25 cellular contexts compared by ENCODE assay signal in genomic region chr5:125126050-125126449, GRCh38.
A peak's percentile ranks its signal among the peaks of the same experiment; 100 is the strongest.
DNase-seq lines count a peak whose midpoint lies in the region; ATAC-seq and TF ChIP-seq lines count a peak whose summit lies in the region.
"Had no signal": no experiment of that assay in that cellular context is flagged by ENCODE, and none has a peak within 500 bp of the region (broad histone marks: within the 10 kb centered on the region; RNA-seq: fewer than 3 reads in every experiment).

No MANE protein-coding gene starts in this region.

- no peak overlapping the region for H3K27ac Mint-ChIP-seq in activated CD4-positive, alpha-beta T cell treated with anti-CD3 and anti-CD28 coated beads, Interleukin-2, amount 10 ng/mL, durations not matched to agents 24 days and 14 days
- H3K27ac Mint-ChIP-seq: CD14-positive monocyte; CD4-positive, alpha-beta T cell; HFFc6 had no signal

- TF ChIP-seq EP300 in esophagus muscularis mucosa (IDR thresholded peaks at IDR 0.05), result no peak

- DNase-seq in activated CD4-positive, alpha-beta T cell treated with anti-CD3 and anti-CD28 coated beads, Interleukin-2, amount 10 ng/mL, durations not matched to agents 24 days and 14 days, result peak; percentile 7
- DNase-seq in activated CD4-positive, alpha-beta T cell treated with anti-CD3 and anti-CD28 coated beads, Interleukin-2, amount 50 U/mL, for 48 hours, result no peak
- DNase-seq in esophagus muscularis mucosa (ENCODE audit: extremely low spot score), result peak; percentile 42
- no peak for DNase-seq in lower lobe of right lung
- DNase-seq in upper lobe of right lung, result no peak
- no peak for DNase-seq in COLO829 (ENCODE audit: low spot score)
- no peak for DNase-seq in HAP-1 (ENCODE audit: low spot score in 2 of 2)
- DNase-seq: ACHN; AML-193; BE2C; Calu3; CD4-positive, alpha-beta T cell; CD8-positive, alpha-beta memory T cell; COR-L47; DMS153; DND-41; GM23248; H7; HFFc6 had no signal

- no peaks in the 10 kb centered on the region for H3K27me3 Mint-ChIP-seq in activated CD4-positive, alpha-beta T cell treated with anti-CD3 and anti-CD28 coated beads, Interleukin-2, amount 10 ng/mL, durations not matched to agents 24 days and 14 days
- H3K27me3 Mint-ChIP-seq: CD4-positive, alpha-beta T cell; CD8-positive, alpha-beta memory T cell had no signal

- no peak overlapping the region for H3K27ac ChIP-seq in esophagus muscularis mucosa (replicated peaks in 1 of 4)
- H3K27ac ChIP-seq in lower lobe of right lung, result no peak overlapping the region
- no peak overlapping the region for H3K27ac ChIP-seq in upper lobe of right lung
- H3K27ac ChIP-seq: 22Rv1; A549; BLaER1 treated with 17β-estradiol and CSF1 and Interleukin-3, amounts not matched to agents 10 nM and 100 nM; GM23248 had no signal

- no peak for TF ChIP-seq POLR2A in esophagus muscularis mucosa (IDR thresholded peaks at IDR 0.05; ENCODE audit: low read depth)

- no peaks in the 10 kb centered on the region for H3K4me1 Mint-ChIP-seq in activated CD4-positive, alpha-beta T cell treated with anti-CD3 and anti-CD28 coated beads, Interleukin-2, amount 10 ng/mL, durations not matched to agents 24 days and 14 days
- H3K4me1 Mint-ChIP-seq: CD14-positive monocyte; CD8-positive, alpha-beta memory T cell had no signal

- no peak overlapping the region for H3K4me3 Mint-ChIP-seq in activated CD4-positive, alpha-beta T cell treated with anti-CD3 and anti-CD28 coated beads, Interleukin-2, amount 10 ng/mL, durations not matched to agents 24 days and 14 days
- H3K4me3 Mint-ChIP-seq: CD14-positive monocyte; CD4-positive, alpha-beta T cell; CD8-positive, alpha-beta memory T cell had no signal

- H3K4me1 ChIP-seq in esophagus muscularis mucosa (no peaks in the 10 kb centered on the region), lower lobe of right lung (peaks cover 9% of the 10 kb centered on the region), upper lobe of right lung (no peaks in the 10 kb centered on the region), HAP-1 (no peaks in the 10 kb centered on the region)
- H3K4me1 ChIP-seq: A549; BE2C; BLaER1 treated with 17β-estradiol and CSF1 and Interleukin-3, amounts not matched to agents 10 nM and 100 nM had no signal

- no peak for TF ChIP-seq CTCF in esophagus muscularis mucosa (IDR thresholded peaks at IDR 0.05)
- no peak for TF ChIP-seq CTCF in lower lobe of right lung (IDR thresholded peaks at IDR 0.05)
- no peak for TF ChIP-seq CTCF in upper lobe of right lung (IDR thresholded peaks at IDR 0.05)

- H3K36me3 ChIP-seq in esophagus muscularis mucosa, result no peaks in the 10 kb centered on the region
- H3K36me3 ChIP-seq in lower lobe of right lung, result no peaks in the 10 kb centered on the region
- no peaks in the 10 kb centered on the region for H3K36me3 ChIP-seq in upper lobe of right lung
- no peaks in the 10 kb centered on the region for H3K36me3 ChIP-seq in HAP-1 (replicated peaks)
- H3K36me3 ChIP-seq: BE2C; BLaER1 treated with 17β-estradiol and CSF1 and Interleukin-3, amounts not matched to agents 10 nM and 100 nM had no signal

- H3K9me3 Mint-ChIP-seq in activated CD4-positive, alpha-beta T cell treated with anti-CD3 and anti-CD28 coated beads, Interleukin-2, amount 10 ng/mL, durations not matched to agents 24 days and 14 days, result no peaks in the 10 kb centered on the region
- H3K9me3 Mint-ChIP-seq: HFFc6 had no signal

- H3K27me3 ChIP-seq in esophagus muscularis mucosa (no peaks in the 10 kb centered on the region), lower lobe of right lung (ENCODE audit: low read depth) (no peaks in the 10 kb centered on the region), upper lobe of right lung (no peaks in the 10 kb centered on the region), HAP-1 (ENCODE audit: low read depth) (no peaks in the 10 kb centered on the region)
- H3K27me3 ChIP-seq: BE2C had no signal

- no peaks in the 10 kb centered on the region for H3K36me3 Mint-ChIP-seq in activated CD4-positive, alpha-beta T cell treated with anti-CD3 and anti-CD28 coated beads, Interleukin-2, amount 10 ng/mL, durations not matched to agents 24 days and 14 days (ENCODE audit: low read depth)
- H3K36me3 Mint-ChIP-seq: CD14-positive monocyte; CD8-positive, alpha-beta memory T cell had no signal

- H3K9me3 ChIP-seq in esophagus muscularis mucosa (no peaks in the 10 kb centered on the region), lower lobe of right lung (no peaks in the 10 kb centered on the region), upper lobe of right lung (no peaks in the 10 kb centered on the region), HAP-1 (no peaks in the 10 kb centered on the region)
- H3K9me3 ChIP-seq: A549; BE2C; BLaER1 treated with 17β-estradiol and CSF1 and Interleukin-3, amounts not matched to agents 10 nM and 100 nM had no signal

- peak; percentile 83 to 94 for ATAC-seq in lower lobe of right lung
- ATAC-seq in upper lobe of right lung, result peak; percentile 87
- no peak for ATAC-seq in HG03378 (IDR thresholded peaks at IDR 0.05; ENCODE audit: unreplicated experiment)
- ATAC-seq: A549, HCT116 had no signal

- in situ Hi-C loops in HAP-1 (cut with MboI; ENCODE audit: low sequenced_read_pairs), result no loop called here

- intact Hi-C loops in activated CD4-positive, alpha-beta T cell treated with anti-CD3 and anti-CD28 coated beads, Interleukin-2, amount 10 ng/mL, durations not matched to agents 24 days and 14 days (cut with micrococcal nuclease), result no loop called here
- intact Hi-C loops in esophagus muscularis mucosa (cut with DNase I) (no loop called here), lower lobe of right lung (cut with DNase I) (no loop called here), upper lobe of right lung (cut with DNase I) (no loop called here)

- H3K4me3 ChIP-seq in esophagus muscularis mucosa, result no peak overlapping the region
- no peak overlapping the region for H3K4me3 ChIP-seq in lower lobe of right lung
- no peak overlapping the region for H3K4me3 ChIP-seq in upper lobe of right lung
- no peak overlapping the region for H3K4me3 ChIP-seq in HAP-1
- H3K4me3 ChIP-seq: A549; BLaER1 treated with 17β-estradiol and CSF1 and Interleukin-3, amounts not matched to agents 10 nM and 100 nM had no signal

Comparison
In these comparisons a context has a peak if more than half of its experiments do, and no peak if none do; other contexts are left out.
1. DNase-seq: peak in activated CD4-positive, alpha-beta T cell treated with anti-CD3 and anti-CD28 coated beads, Interleukin-2, amount 10 ng/mL, durations not matched to agents 24 days and 14 days (single experiment) and esophagus muscularis mucosa (single experiment); none in activated CD4-positive, alpha-beta T cell treated with anti-CD3 and anti-CD28 coated beads, Interleukin-2, amount 50 U/mL, for 48 hours (0 of 2), lower lobe of right lung (single experiment), upper lobe of right lung (single experiment), COLO829 (single experiment) and HAP-1 (0 of 2).